11 cellular contexts compared by ENCODE assay signal in genomic region chr17:55274371-55275255, GRCh38. TPM values are rescaled to one million over a fixed set of nuclear protein-coding genes. Genes with fewer than 3 reads are reported as not detected.
DNase-seq lines count a peak whose midpoint lies in the region; ATAC-seq and TF ChIP-seq lines count a peak whose summit lies in the region.
"Had no signal": no experiment of that assay in that cellular context is flagged by ENCODE, and none has a peak within 500 bp of the region (broad histone marks: within the 10 kb centered on the region; RNA-seq: fewer than 3 reads in every experiment).

No MANE protein-coding gene starts in this region.

- no peak for TF ChIP-seq POLR2A in gastrocnemius medialis (IDR thresholded peaks at IDR 0.05)

- CTCF ChIA-PET in SK-N-SH (lab: Yijun Ruan, JAX) = interaction anchor here (0.9 to 2.6 kb wide), 11 partner anchors 9 to 281 kb away, joined by 3 to 11 read pairs (median 4); partner anchors contain the start of gene HLF

- H3K27me3 ChIP-seq in SK-N-SH (ENCODE audit: insufficient read depth) (no peaks in the 10 kb centered on the region), gastrocnemius medialis (no peaks in the 10 kb centered on the region), aorta (ENCODE audit: control insufficient read depth in 1 of 2, insufficient read depth in 2 of 2, low read length in 1 of 2) (no peaks in the 10 kb centered on the region)

- no peaks in the 10 kb centered on the region for H3F3A ChIP-seq in SK-N-SH (replicated peaks; ENCODE audit: insufficient read depth)

- no peaks in the 10 kb centered on the region for H4K20me1 ChIP-seq in SK-N-SH (ENCODE audit: insufficient read depth)

- no peak for TF ChIP-seq EP300 in SK-N-SH (IDR thresholded peaks at IDR 0.05; ENCODE audit: borderline replicate concordance in 1 of 2, low read depth in 1 of 2, low read length in 1 of 2)

- intact Hi-C loops in gastrocnemius medialis (cut with DNase I; ENCODE audit: low total_unique reads) (loop anchor here (5.0 kb wide), 1 partner anchor 468 kb away; no protein-coding TSS in a partner anchor), aorta (cut with DNase I) (loop anchor here in 1 of 2 donors (5.0 kb wide), 1 partner anchor 148 kb away; the partner anchor contains the start of gene MMD)

- H3K9ac ChIP-seq in SK-N-SH = no peak overlapping the region

- H3K9me3 ChIP-seq in SK-N-SH (no peaks in the 10 kb centered on the region), gastrocnemius medialis (no peaks in the 10 kb centered on the region), aorta (ENCODE audit: control insufficient read depth, low read length) (no peaks in the 10 kb centered on the region)

- in situ Hi-C loops in gastrocnemius medialis (cut with MboI; ENCODE audit: low sequenced_read_pairs in 4 of 4) = no loop called here
- in situ Hi-C loops in ACHN (cut with HindIII; ENCODE audit: low pct_ligation_motif_present, low pct_unique_long_range_greater_than_20kb, low sequenced_read_pairs) = no loop called here

- H2AFZ ChIP-seq in SK-N-SH (ENCODE audit: low read depth) = no peak overlapping the region

- peak overlapping the region in 1 of 2 experiments; percentile 84; a peak in 2 of 4 replicates for H3K27ac ChIP-seq in SK-N-SH (ENCODE audit: low read depth in 2 of 2, low read length in 1 of 2)
- peak overlapping the region; percentile 79 to 83 (median 82) for H3K27ac ChIP-seq in gastrocnemius medialis
- peak overlapping the region; percentile 23 to 56 for H3K27ac ChIP-seq in aorta (ENCODE audit: low read depth in 1 of 2, low read length in 2 of 2)

- POLR2A ChIA-PET in SK-N-SH (lab: Yijun Ruan, JAX) = interaction anchor here (0.6 to 1.7 kb wide), 3 partner anchors 9 to 36 kb away, joined by 3 to 6 read pairs (median 3); no protein-coding TSS in a partner anchor

- TF ChIP-seq RAD21 in SK-N-SH (IDR thresholded peaks at IDR 0.05; ENCODE audit: low read length) = no peak

- no peaks in the 10 kb centered on the region for H3K9me2 ChIP-seq in SK-N-SH

- H3K4me1 ChIP-seq in SK-N-SH (ENCODE audit: control insufficient read depth in 1 of 2, insufficient read depth in 2 of 2, low read depth in 1 of 2, low read length in 1 of 2) (peaks cover 7 to 30% of the 10 kb centered on the region in 2 experiments; a peak in 3 of 4 replicates), gastrocnemius medialis (peaks cover 35 to 48% of the 10 kb centered on the region in 2 donors), aorta (ENCODE audit: control insufficient read depth in 1 of 2, insufficient read depth in 2 of 2, low read length in 2 of 2) (peaks cover 8 to 28% of the 10 kb centered on the region in 2 donors)

- H3K79me2 ChIP-seq in SK-N-SH (ENCODE audit: insufficient read depth) = no peaks in the 10 kb centered on the region

- H3K4me3 ChIP-seq in SK-N-SH (ENCODE audit: low read depth in 2 of 2, low read length in 1 of 2) (no peak overlapping the region), gastrocnemius medialis (no peak overlapping the region), aorta (ENCODE audit: low read length in 2 of 2) (no peak overlapping the region)

- DNase-seq in SK-N-SH (no peak), left lobe of liver (ENCODE audit: low spot score) (no peak), gastrocnemius medialis (no peak), aorta (no peak), NCI-H510A (lab: John Stamatoyannopoulos, UW) (no peak), ACHN (no peak)
- DNase-seq: 8988T, DMS53 had no signal

- H3K36me3 ChIP-seq in SK-N-SH (replicated peaks in 1 of 2; ENCODE audit: control insufficient read depth in 1 of 2, insufficient read depth in 2 of 2, low read length in 1 of 2) = no peaks in the 10 kb centered on the region
- H3K36me3 ChIP-seq in gastrocnemius medialis = no peaks in the 10 kb centered on the region
- no peaks in the 10 kb centered on the region for H3K36me3 ChIP-seq in aorta (ENCODE audit: control insufficient read depth in 1 of 2, insufficient read depth in 2 of 2, low read length in 1 of 2)

- TF ChIP-seq CTCF in SK-N-SH (IDR thresholded peaks at IDR 0.05) (no peak), gastrocnemius medialis (IDR thresholded peaks at IDR 0.05 in 4 of 5, conservative IDR thresholded peaks at IDR 0.05 in 1 of 5) (no peak)

- WGBS in SK-N-SH (ENCODE audit: low lambda C conversion rate) = 69% methylated on average over 7 of the region's 7 CpGs
- 50 to 53% methylated on average over 7 of the region's 7 CpGs for WGBS in aorta, 2 donors

- ATAC-seq in SK-N-SH treated with all-trans-retinoic acid at 6 μM for 48 hours (no peak), left lobe of liver (peak; percentile 10), gastrocnemius medialis (no peak), aorta (ENCODE audit: low FRiP score) (no peak), GM19035 (IDR thresholded peaks at IDR 0.05; ENCODE audit: unreplicated experiment) (no peak)
- ATAC-seq: HCT116 had no signal

- H3K4me2 ChIP-seq in SK-N-SH = no peak overlapping the region

TF ChIP-seq in SK-N-SH treated with all-trans-retinoic acid at 6 μM for 48 hours, 23 proteins besides CTCF, POLR2A, EP300 and RAD21:
- TF ChIP-seq ESRRG (CRISPR knock-in tag; IDR thresholded peaks at IDR 0.05) (no peak), SNAI2 (CRISPR knock-in tag; IDR thresholded peaks at IDR 0.05) (0 out of 2 replicates have a peak, but pooled peaks have one; percentile 41)

TF ChIP-seq in SK-N-SH, 30 proteins besides CTCF, POLR2A, EP300 and RAD21 (continues in another document):
- TF ChIP-seq, protein P1, sequence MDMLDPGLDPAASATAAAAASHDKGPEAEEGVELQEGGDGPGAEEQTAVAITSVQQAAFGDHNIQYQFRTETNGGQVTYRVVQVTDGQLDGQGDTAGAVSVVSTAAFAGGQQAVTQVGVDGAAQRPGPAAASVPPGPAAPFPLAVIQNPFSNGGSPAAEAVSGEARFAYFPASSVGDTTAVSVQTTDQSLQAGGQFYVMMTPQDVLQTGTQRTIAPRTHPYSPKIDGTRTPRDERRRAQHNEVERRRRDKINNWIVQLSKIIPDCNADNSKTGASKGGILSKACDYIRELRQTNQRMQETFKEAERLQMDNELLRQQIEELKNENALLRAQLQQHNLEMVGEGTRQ (IDR thresholded peaks at IDR 0.05; ENCODE audit: borderline replicate concordance, low read depth, low read length) = no peak
- TF ChIP-seq, protein P2, sequence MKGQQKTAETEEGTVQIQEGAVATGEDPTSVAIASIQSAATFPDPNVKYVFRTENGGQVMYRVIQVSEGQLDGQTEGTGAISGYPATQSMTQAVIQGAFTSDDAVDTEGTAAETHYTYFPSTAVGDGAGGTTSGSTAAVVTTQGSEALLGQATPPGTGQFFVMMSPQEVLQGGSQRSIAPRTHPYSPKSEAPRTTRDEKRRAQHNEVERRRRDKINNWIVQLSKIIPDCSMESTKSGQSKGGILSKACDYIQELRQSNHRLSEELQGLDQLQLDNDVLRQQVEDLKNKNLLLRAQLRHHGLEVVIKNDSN (IDR thresholded peaks at IDR 0.05; ENCODE audit: borderline replicate concordance, low read depth) = no peak
- TF ChIP-seq NFIC (IDR thresholded peaks at IDR 0.05; ENCODE audit: borderline replicate concordance) (no peak), EZH2phosphoT487 (IDR thresholded peaks at IDR 0.05; ENCODE audit: borderline replicate concordance, low read depth) (no peak), FOXM1 (IDR thresholded peaks at IDR 0.05; ENCODE audit: low read depth) (no peak), PBX3 (IDR thresholded peaks at IDR 0.05) (no peak), NRF1 (IDR thresholded peaks at IDR 0.05; ENCODE audit: low read depth, low read length) (no peak), FOSL2 (IDR thresholded peaks at IDR 0.05; ENCODE audit: borderline replicate concordance, low read depth) (no peak), SMC3 (IDR thresholded peaks at IDR 0.05; ENCODE audit: low read depth, low read length) (no peak), ZBTB33 (IDR thresholded peaks at IDR 0.05; ENCODE audit: borderline replicate concordance, low read depth) (no peak), CHD2 (IDR thresholded peaks at IDR 0.05; ENCODE audit: low read length, partially characterized antibody) (no peak), IRF3 (IDR thresholded peaks at IDR 0.05; ENCODE audit: low read depth, low read length) (no peak)

RNA-seq across cellular contexts. Expression of gene HLF, which starts 9.9 kb away (rescaled TPM):
- polyA plus RNA-seq in SK-N-SH (2012; rRNA removed) (0.03 and 0.21 TPM in 2 replicates), aorta (10 to 100 TPM in 1 of 2 donors, 1 to 10 TPM in 1; 2.0 to 11.8 TPM)
- 0.08 and 0.18 TPM in 2 replicates for polyA plus RNA-seq in SK-N-SH (2012; cell fraction: cytosol; rRNA removed)
- 0.21 and 0.22 TPM in 2 replicates for polyA plus RNA-seq in SK-N-SH (2012; cell fraction: nucleus; rRNA removed)
- total RNA-seq in left lobe of liver (65.8 TPM), gastrocnemius medialis (10 to 100 TPM in 2 of 4 donors, 1 to 10 TPM in 2; 7.7 to 14.8 (median 10.4) TPM), aorta (10 to 100 TPM in 1 of 2 donors, 1 to 10 TPM in 1; 5.8 to 12.4 TPM)
